Comparison of ENCODE assay signal across 20 cellular contexts in genomic region chr7:5445991-5446594, GRCh38. TPM values are rescaled to one million over a fixed set of nuclear protein-coding genes. Genes with fewer than 3 reads are reported as not detected.
DNase-seq lines count a peak whose midpoint lies in the region; ATAC-seq, FAIRE-seq and TF ChIP-seq lines count a peak whose summit lies in the region.
"Had no signal": no experiment of that assay in that cellular context is flagged by ENCODE, and none has a peak within 500 bp of the region (broad histone marks: within the 10 kb centered on the region; RNA-seq: fewer than 3 reads in every experiment).

No MANE protein-coding gene starts in this region.

- FAIRE-seq in urothelium cell line (lab: Jason Lieb, UNC), result peak; percentile 50
- FAIRE-seq: endometrium, H1 had no signal

- POLR2A ChIA-PET in HEK293T (lab: Yijun Ruan, JAX), result no interaction called here

- TF ChIP-seq CTCF in mucosa of descending colon (IDR thresholded peaks at IDR 0.05), result no peak

- CTCF ChIA-PET in HEK293T (lab: Yijun Ruan, JAX), result no interaction called here

- intact Hi-C loops in Right ventricle myocardium inferior (cut with DNase I) (no loop called here), left cardiac atrium (cut with DNase I) (loop anchor here in 1 of 2 donors (10.0 kb wide), 1 partner anchor 211 kb away; no protein-coding TSS in a partner anchor), mucosa of descending colon (cut with DNase I, micrococcal nuclease) (no loop called here)

- no peak overlapping the region for H3K4me3 ChIP-seq in mucosa of descending colon
- H3K4me3 ChIP-seq: SJCRH30, uterus had no signal

- H3K9me3 ChIP-seq in mucosa of descending colon, result no peaks in the 10 kb centered on the region
- H3K9me3 ChIP-seq: SJCRH30, uterus had no signal

- DNase-seq in Right ventricle myocardium inferior (ENCODE audit: missing footprints) (peak; percentile 65), left cardiac atrium (no peak), cerebellar cortex (ENCODE audit: low spot score) (peak; percentile 74), mucosa of descending colon (no peak), urothelium cell line (ENCODE audit: low spot score) (no peak), HEK293T (ENCODE audit: extremely low spot score) (no peak), DMS153 (lab: John Stamatoyannopoulos, UW) (no peak)
- no peak for DNase-seq in activated naive CD4-positive, alpha-beta T cell treated with Interleukin-2 at 50 U/mL for 16 hours
- DNase-seq: ACHN; activated CD4-positive, alpha-beta T cell treated with anti-CD3 and anti-CD28 coated beads for 48 hours; activated naive CD8-positive, alpha-beta T cell treated with anti-CD3 and anti-CD28 coated beads, Interleukin-2, amount 50 U/mL, for 24 hours; brain microvascular endothelial cell; cortex of kidney; KBM-7; NCI-H146; PC-3; SJCRH30; uterus had no signal

- ATAC-seq in Right ventricle myocardium inferior (no peak), left cardiac atrium (no peak), mucosa of descending colon (peak; percentile 17)
- ATAC-seq: activated naive CD8-positive, alpha-beta T cell treated with anti-CD3 and anti-CD28 coated beads, Interleukin-2, amount 50 U/mL, for 24 hours; PC-3 had no signal

- no peaks in the 10 kb centered on the region for H3K36me3 ChIP-seq in mucosa of descending colon (ENCODE audit: low read depth)
- H3K36me3 ChIP-seq: brain microvascular endothelial cell, SJCRH30, uterus had no signal

- peaks cover 11% of the 10 kb centered on the region for H3K4me1 ChIP-seq in mucosa of descending colon (ENCODE audit: low read depth)
- H3K4me1 ChIP-seq: uterus had no signal

TF ChIP-seq in HEK293T, 16 proteins besides CTCF, POLR2A, EP300 and RAD21:
- TF ChIP-seq SP1 (IDR thresholded peaks at IDR 0.05) (no peak), L3MBTL2 (conservative IDR thresholded peaks at IDR 0.05) (no peak), FOXA1 (IDR thresholded peaks at IDR 0.05) (no peak), SUZ12 (IDR thresholded peaks at IDR 0.05) (no peak), ELF4 (IDR thresholded peaks at IDR 0.05) (no peak), ZNF384 (IDR thresholded peaks at IDR 0.05) (no peak), BHLHE40 (IDR thresholded peaks at IDR 0.05; ENCODE audit: borderline replicate concordance) (no peak), CTBP1 (IDR thresholded peaks at IDR 0.05; ENCODE audit: borderline replicate concordance) (no peak), HDGF (IDR thresholded peaks at IDR 0.05; ENCODE audit: borderline replicate concordance) (no peak), TARDBP (IDR thresholded peaks at IDR 0.05) (no peak)
TF ChIP-seq in HEK293T: peak in this region for 0.

RNA-seq across cellular contexts. Expression of gene TNRC18, which starts 22.5 kb away (rescaled TPM):
- total RNA-seq in Right ventricle myocardium inferior, result 34.8 TPM
- total RNA-seq in left cardiac atrium, result 10 to 100 TPM; 39.4 to 44.7 TPM
- 100 to 1,000 TPM in 2 of 3 donors, 10 to 100 TPM in 1; 94.0 to 170 (median 112) TPM for total RNA-seq in mucosa of descending colon

Comparison
In these comparisons a context has a peak if more than half of its experiments do, and no peak if none do; other contexts are left out.
1. DNase-seq: peak in Right ventricle myocardium inferior (single experiment) and cerebellar cortex (single experiment); none in left cardiac atrium (single experiment), mucosa of descending colon (0 of 3), urothelium cell line (single experiment), activated naive CD4-positive, alpha-beta T cell treated with Interleukin-2 at 50 U/mL for 16 hours (single experiment), HEK293T (single experiment) and DMS153 (single experiment).